ENCODE assay signal across 34 cellular contexts in the genomic region with DNA sequence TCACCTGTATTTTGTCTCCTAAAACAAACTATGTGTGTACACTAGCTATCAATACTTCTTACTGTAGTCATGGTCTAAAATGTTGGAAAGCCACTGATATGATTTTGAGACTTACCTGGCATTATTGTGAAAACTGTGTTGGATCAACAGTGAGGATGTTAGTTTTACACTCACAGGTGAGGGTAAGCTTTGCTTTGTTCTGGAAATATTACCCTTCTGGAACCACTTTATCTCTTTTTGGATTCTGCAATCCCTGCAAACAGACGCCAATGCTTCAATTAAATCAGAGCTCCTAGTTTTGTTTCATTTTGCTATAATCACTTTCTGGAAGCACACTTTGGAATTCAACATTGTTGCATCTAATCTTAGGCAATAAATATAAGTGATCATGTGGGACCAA.
"Had no signal": no experiment of that assay in that cellular context is flagged by ENCODE, and none has a peak within 500 bp of the region (broad histone marks: within the 10 kb centered on the region; RNA-seq: fewer than 3 reads in every experiment).

No MANE protein-coding gene starts in this region.

- H3K27me3 ChIP-seq: adrenal gland, ascending aorta, body of pancreas, brain microvascular endothelial cell, breast epithelium, cardiac muscle cell had no signal

- H3K4me3 ChIP-seq: adrenal gland, ascending aorta, body of pancreas, breast epithelium, cardiac muscle cell had no signal

- DNase-seq: activated effector memory CD4-positive, alpha-beta T cell treated with anti-CD3 and anti-CD28 coated beads, Interleukin-2, amount 50 U/mL, for 16 hours; activated effector memory CD4-positive, alpha-beta T cell treated with Interleukin-2 at 50 U/mL for 16 hours; activated gamma-delta T cell; activated gamma-delta T cell treated with Interleukin-2 at 50 U/mL for 16 hours; activated naive CD4-positive, alpha-beta T cell; activated naive CD4-positive, alpha-beta T cell treated with anti-CD3 and anti-CD28 coated beads for 36 hours; activated naive CD4-positive, alpha-beta T cell treated with anti-CD3 and anti-CD28 coated beads, Interleukin-2, amount 10 ng/mL, durations not matched to agents 7 days and 5 days; activated naive CD4-positive, alpha-beta T cell treated with anti-CD3 and anti-CD28 coated beads, Interleukin-2, amount 50 U/mL, for 16 hours; activated naive CD4-positive, alpha-beta T cell treated with Interleukin-2 at 50 U/mL for 16 hours; activated naive CD8-positive, alpha-beta T cell treated with anti-CD3 and anti-CD28 coated beads for 36 hours; activated naive CD8-positive, alpha-beta T cell treated with anti-CD3 and anti-CD28 coated beads, Interleukin-2, amount 10 ng/mL, durations not matched to agents 7 days and 5 days; activated naive CD8-positive, alpha-beta T cell treated with anti-CD3 and anti-CD28 coated beads, Interleukin-2, amount 50 U/mL, for 24 hours; activated T-cell treated with anti-CD3 and anti-CD28 coated beads, Interleukin-2, amount 50 U/mL, for 1 hour; activated T-cell treated with anti-CD3 and anti-CD28 coated beads, Interleukin-2, amount 50 U/mL, for 24 hours; activated T-cell treated with anti-CD3 and anti-CD28 coated beads, Interleukin-2, amount 50 U/mL, for 4 hours; activated T-cell treated with anti-CD3 and anti-CD28 coated beads, Interleukin-2, amount 50 U/mL, for 48 hours; activated T-cell treated with anti-CD3 and anti-CD28 coated beads, Interleukin-2, amount 50 U/mL, for 72 hours; adrenal gland; amniotic stem cell; amygdala; anterior cingulate cortex; aorta; body of pancreas; brain microvascular endothelial cell; caudate nucleus; central memory CD4-positive, alpha-beta T cell; cerebellar nuclear complex had no signal

- FAIRE-seq: astrocyte, bronchial epithelial cell had no signal

- H3K27ac ChIP-seq: adrenal gland, ascending aorta, body of pancreas, brain microvascular endothelial cell, breast epithelium, cardiac muscle cell had no signal

- H3K9me3 ChIP-seq: adrenal gland had no signal

- H3K4me1 ChIP-seq: ascending aorta, body of pancreas, breast epithelium had no signal

- ATAC-seq: activated naive CD4-positive, alpha-beta T cell treated with anti-CD3 and anti-CD28 coated beads, Interleukin-2, amount 50 U/mL, for 72 hours; activated naive CD8-positive, alpha-beta T cell treated with anti-CD3 and anti-CD28 coated beads, Interleukin-2, amount 50 U/mL, for 24 hours; activated T-cell treated with anti-CD3 and anti-CD28 coated beads, Interleukin-2, amount 50 U/mL, for 4 hours; activated T-cell treated with anti-CD3 and anti-CD28 coated beads, Interleukin-2, amount 50 U/mL, for 72 hours; activated T-helper 17 cell treated with anti-CD3 and anti-CD28 coated beads, Interleukin-2, amount 50 U/mL, for 72 hours; body of pancreas had no signal

- H3K36me3 ChIP-seq: adrenal gland, ascending aorta, brain microvascular endothelial cell, breast epithelium, cardiac muscle cell had no signal
